8 cellular contexts compared by ENCODE assay signal in genomic region chr11:124761301-124762021, GRCh38. TPM values are rescaled to one million over a fixed set of nuclear protein-coding genes. Genes with fewer than 3 reads are reported as not detected.
DNase-seq lines count a peak whose midpoint lies in the region; ATAC-seq and TF ChIP-seq lines count a peak whose summit lies in the region.

No MANE protein-coding gene starts in this region.

- H3K9ac ChIP-seq in BLaER1 treated with 17β-estradiol and CSF1 and Interleukin-3, amounts not matched to agents 10 nM and 100 nM, result peak overlapping the region; percentile 43 to 80 (median 67); a peak in 20 of 22 replicates
- peak overlapping the region; percentile 56 to 80 for H3K9ac ChIP-seq in mucosa of rectum (ENCODE audit: low read depth in 1 of 2, low read length in 2 of 2)

- ATAC-seq in HG02763 (IDR thresholded peaks at IDR 0.05; ENCODE audit: unreplicated experiment), result peak; percentile 2
- ATAC-seq in HG02981 (IDR thresholded peaks at IDR 0.05; ENCODE audit: unreplicated experiment), result no peak

- peaks cover 0 to 41% (median 28%) of the 10 kb centered on the region in 11 experiments; a peak in 18 of 22 replicates for H4K20me1 ChIP-seq in BLaER1 treated with 17β-estradiol and CSF1 and Interleukin-3, amounts not matched to agents 10 nM and 100 nM

- H3K9me3 ChIP-seq in BLaER1 treated with 17β-estradiol and CSF1 and Interleukin-3, amounts not matched to agents 10 nM and 100 nM (replicated peaks in 1 of 11), result peaks cover 0 to 9% (median 0%) of the 10 kb centered on the region in 11 experiments; a peak in 1 of 22 replicates
- H3K9me3 ChIP-seq in mucosa of rectum (ENCODE audit: control insufficient read depth in 2 of 2, low read length in 2 of 2), result no peaks in the 10 kb centered on the region

- peaks cover 0 to 42% (median 0%) of the 10 kb centered on the region in 11 experiments; a peak in 9 of 22 replicates for H3K27me3 ChIP-seq in BLaER1 treated with 17β-estradiol and CSF1 and Interleukin-3, amounts not matched to agents 10 nM and 100 nM
- peaks cover 0 to 13% of the 10 kb centered on the region in 2 donors for H3K27me3 ChIP-seq in mucosa of rectum (ENCODE audit: control insufficient read depth in 2 of 2, insufficient read depth in 2 of 2, low read length in 2 of 2)

- H3K27me3 Mint-ChIP-seq in brain, result peaks cover 67% of the 10 kb centered on the region

- peaks cover 32% of the 10 kb centered on the region for H3K4me1 Mint-ChIP-seq in brain

- H3K4me3 ChIP-seq in BLaER1 treated with 17β-estradiol and CSF1 and Interleukin-3, amounts not matched to agents 10 nM and 100 nM, result peak overlapping the region; percentile 63 to 77 (median 68)
- peak overlapping the region; percentile 70 to 85 for H3K4me3 ChIP-seq in mucosa of rectum (ENCODE audit: low read length in 2 of 2)

- no peak overlapping the region for H3K27ac Mint-ChIP-seq in brain

- peaks cover 0 to 25% (median 17%) of the 10 kb centered on the region in 11 experiments; a peak in 12 of 22 replicates for H3K36me3 ChIP-seq in BLaER1 treated with 17β-estradiol and CSF1 and Interleukin-3, amounts not matched to agents 10 nM and 100 nM
- H3K36me3 ChIP-seq in mucosa of rectum (ENCODE audit: control insufficient read depth in 2 of 2, insufficient read depth in 2 of 2, low read length in 2 of 2), result peaks cover 2 to 4% of the 10 kb centered on the region in 2 donors

- peak overlapping the region; percentile 96 to 100 (median 100) for H3K4me2 ChIP-seq in BLaER1 treated with 17β-estradiol and CSF1 and Interleukin-3, amounts not matched to agents 10 nM and 100 nM

- peak overlapping the region in 4 of 11 experiments; percentile 16 to 78 (median 51); a peak in 3 of 22 replicates for H3K27ac ChIP-seq in BLaER1 treated with 17β-estradiol and CSF1 and Interleukin-3, amounts not matched to agents 10 nM and 100 nM
- peak overlapping the region; percentile 81 to 82 for H3K27ac ChIP-seq in mucosa of rectum (ENCODE audit: low read depth in 2 of 2, low read length in 2 of 2)

- TF ChIP-seq CTCF in brain (conservative IDR thresholded peaks at IDR 0.05), result no peak

- peaks cover 0 to 3% (median 0%) of the 10 kb centered on the region in 5 experiments for H3K9me3 Mint-ChIP-seq in brain

- DNase-seq in NOMO-1 treated with DMSO at 0.1 percent for 48 hours (lab: John Stamatoyannopoulos, UW; ENCODE audit: unreplicated experiment) (no peak), HuH-7 (ENCODE audit: low spot score) (no peak)
- no peak for DNase-seq in stimulated activated CD8-positive, alpha-beta memory T cell treated with anti-CD3 and anti-CD28 coated beads, Interleukin-4, amount 100 ng/mL, for 48 hours

- H3K4me3 Mint-ChIP-seq in brain, result peak overlapping the region; percentile 33 to 74 (median 43)

- H3K4me1 ChIP-seq in BLaER1 treated with 17β-estradiol and CSF1 and Interleukin-3, amounts not matched to agents 10 nM and 100 nM, result peaks cover 42 to 62% (median 54%) of the 10 kb centered on the region in 10 experiments
- H3K4me1 ChIP-seq in mucosa of rectum (ENCODE audit: control insufficient read depth in 2 of 2, insufficient read depth in 2 of 2, low read length in 2 of 2), result peaks cover 23 to 30% of the 10 kb centered on the region in 2 donors

- H3K36me3 Mint-ChIP-seq in brain, result peaks cover 5% of the 10 kb centered on the region

RNA-seq across cellular contexts. Expression of gene ESAM, which starts 0.6 kb away (rescaled TPM):
- polyA plus RNA-seq in brain (ENCODE audit: insufficient read depth, low read depth, low replicate concordance), result 42.0 TPM

RNA-seq across cellular contexts. Expression of gene VSIG2, which starts 9.4 kb away (rescaled TPM):
- polyA plus RNA-seq in brain (ENCODE audit: insufficient read depth, low read depth, low replicate concordance), result not detected

RNA-seq across cellular contexts. Expression of gene NRGN, which starts 21.7 kb away (rescaled TPM):
- 643 TPM for polyA plus RNA-seq in brain (ENCODE audit: insufficient read depth, low read depth, low replicate concordance)

RNA-seq across cellular contexts. Expression of gene MSANTD2, which starts 38.7 kb away (rescaled TPM):
- polyA plus RNA-seq in brain (ENCODE audit: insufficient read depth, low read depth, low replicate concordance), result 4.5 TPM
